ENCODE assay signal across 22 cellular contexts in the genomic region with DNA sequence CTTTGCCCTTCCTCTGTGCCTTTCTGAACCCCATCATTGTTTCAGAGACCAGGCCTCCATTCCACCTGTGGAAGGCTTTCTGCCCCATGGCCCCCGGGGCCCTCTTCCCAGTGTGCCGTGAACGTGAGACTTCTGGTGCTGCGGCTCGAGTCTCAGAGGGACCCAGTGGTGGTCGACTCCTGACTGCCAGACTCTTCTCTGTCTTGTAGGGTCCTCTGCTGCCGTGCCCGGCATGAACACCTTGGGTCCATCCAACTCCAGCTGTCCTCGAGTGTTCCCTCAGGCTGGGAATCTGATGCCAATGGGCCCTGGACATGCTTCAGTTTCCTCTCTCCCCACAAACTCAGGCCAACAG. TPM values are rescaled to one million over a fixed set of nuclear protein-coding genes. Genes with fewer than 3 reads are reported as not detected.
DNase-seq lines count a peak whose midpoint lies in the region; ATAC-seq, FAIRE-seq and TF ChIP-seq lines count a peak whose summit lies in the region.
"Had no signal": no experiment of that assay in that cellular context is flagged by ENCODE, and none has a peak within 500 bp of the region (broad histone marks: within the 10 kb centered on the region; RNA-seq: fewer than 3 reads in every experiment).

No MANE protein-coding gene starts in this region.

- no peaks in the 10 kb centered on the region for H3K27me3 Mint-ChIP-seq in MCF 10A (ENCODE audit: insufficient read depth, unreplicated experiment)
- no peaks in the 10 kb centered on the region for H3K27me3 Mint-ChIP-seq in astrocyte (ENCODE audit: low read depth, unreplicated experiment)

- dilution Hi-C loops in mammary epithelial cell (cut with HindIII; ENCODE audit: low sequenced_read_pairs): no loop called here

- H3K36me3 ChIP-seq in mammary epithelial cell (ENCODE audit: insufficient read depth, low read length) (peaks cover 20% of the 10 kb centered on the region), astrocyte (ENCODE audit: insufficient read depth, low read length) (peaks cover 45% of the 10 kb centered on the region)

- H3K9me3 ChIP-seq in mammary epithelial cell (replicated peaks; ENCODE audit: insufficient read depth, low read length) (no peaks in the 10 kb centered on the region), astrocyte (ENCODE audit: insufficient read depth, low read depth, low read length) (no peaks in the 10 kb centered on the region)
- H3K9me3 ChIP-seq: A549, BLaER1 had no signal

- no peaks in the 10 kb centered on the region for H3K4me1 ChIP-seq in mammary epithelial cell (ENCODE audit: insufficient read depth, low read length)
- H3K4me1 ChIP-seq in astrocyte (ENCODE audit: insufficient read depth, low read length): peaks cover 3% of the 10 kb centered on the region
- H3K4me1 ChIP-seq: A549, BLaER1 had no signal

- H2AFZ ChIP-seq in mammary epithelial cell (ENCODE audit: low read depth, low read length) (no peak overlapping the region), astrocyte (ENCODE audit: low read depth, low read length) (no peak overlapping the region)
- H2AFZ ChIP-seq: GM23248 had no signal

- H4K20me1 ChIP-seq in mammary epithelial cell (ENCODE audit: insufficient read depth, low read length) (no peaks in the 10 kb centered on the region), astrocyte (ENCODE audit: insufficient read depth, low read length) (peaks cover 29% of the 10 kb centered on the region)

- POLR2A ChIA-PET in MCF 10A (lab: Yijun Ruan, JAX): no interaction called here
- POLR2A ChIA-PET in RWPE1 (lab: Yijun Ruan, JAX; ENCODE audit: low non-redundant PET): no interaction called here

- ATAC-seq in HG03108 (IDR thresholded peaks at IDR 0.05; ENCODE audit: unreplicated experiment): no peak
- ATAC-seq in GM18909 (IDR thresholded peaks at IDR 0.05; ENCODE audit: poor library complexity, unreplicated experiment): no peak
- ATAC-seq: CD8-positive, alpha-beta T cell had no signal

- no peaks in the 10 kb centered on the region for H3K9me3 Mint-ChIP-seq in MCF 10A (ENCODE audit: unreplicated experiment)
- no peaks in the 10 kb centered on the region for H3K9me3 Mint-ChIP-seq in astrocyte (ENCODE audit: unreplicated experiment)
- H3K9me3 Mint-ChIP-seq: CD14-positive monocyte; CD8-positive, alpha-beta T cell had no signal

- CTCF ChIA-PET in MCF 10A (lab: Yijun Ruan, JAX): interaction anchor here (1.1 kb wide), 1 partner anchor 11 kb away, joined by 8 read pairs; no protein-coding TSS in a partner anchor
- CTCF ChIA-PET in mammary epithelial cell (lab: Charles Lee; ENCODE audit: low non-redundant PET): no interaction called here
- CTCF ChIA-PET in RWPE1 (lab: Yijun Ruan, JAX): interaction anchor here (0.6 to 0.7 kb wide), 2 partner anchors 18 to 20 kb away, joined by 3 to 4 read pairs; a partner anchor contains a TSS

- in situ Hi-C loops in mammary epithelial cell (cut with MboI; ENCODE audit: low sequenced_read_pairs in 2 of 2): no loop called here

- H3K4me2 ChIP-seq in mammary epithelial cell (ENCODE audit: insufficient read depth, low read depth, low read length): no peak overlapping the region
- no peak overlapping the region for H3K4me2 ChIP-seq in astrocyte (ENCODE audit: low read length)
- H3K4me2 ChIP-seq: A549, BLaER1 had no signal

- intact Hi-C loops in MCF 10A (cut with micrococcal nuclease): no loop called here
- intact Hi-C loops in mammary epithelial cell (cut with micrococcal nuclease): no loop called here
- intact Hi-C loops in posterior vena cava (cut with DNase I): no loop called here

- DNase-seq in MCF 10A (ENCODE audit: unreplicated experiment) (no peak), mammary epithelial cell (no peak), RWPE1 (ENCODE audit: low spot score) (no peak), astrocyte (ENCODE audit: low read depth) (no peak), posterior vena cava (ENCODE audit: low spot score) (peak; percentile 64)
- DNase-seq in stimulated activated CD8-positive, alpha-beta memory T cell treated with anti-CD3 and anti-CD28 coated beads, Interleukin-4, amount 100 ng/mL, for 48 hours: no peak
- DNase-seq: Calu3; CD8-positive, alpha-beta T cell; DMS79 treated with DMSO at 0.1 percent for 48 hours; GF-D8; GM23248; HCEC 1CT; IMR-90 had no signal

- no TSS peak for BruUV-seq in MCF 10A (replicated peaks; lab: Mats Ljungman, UMichigan)
- no TSS peak for BruUV-seq in mammary epithelial cell (replicated peaks; lab: Mats Ljungman, UMichigan)

- TF ChIP-seq CTCF in MCF 10A (IDR thresholded peaks at IDR 0.05; ENCODE audit: unreplicated experiment) (no peak), mammary epithelial cell (conservative IDR thresholded peaks at IDR 0.05 in 1 of 2, IDR thresholded peaks at IDR 0.05 in 1 of 2; ENCODE audit: extremely low read depth in 1 of 2, insufficient read depth in 1 of 2, low read depth in 1 of 2, low read length in 2 of 2) (no peak), RWPE1 (conservative IDR thresholded peaks at IDR 0.05; ENCODE audit: low read depth) (no peak), astrocyte (IDR thresholded peaks at IDR 0.05; ENCODE audit: insufficient read depth, low read depth, low read length) (no peak)

- H3K36me3 Mint-ChIP-seq in MCF 10A (ENCODE audit: insufficient read depth, unreplicated experiment): peaks cover 98% of the 10 kb centered on the region
- H3K36me3 Mint-ChIP-seq in astrocyte (ENCODE audit: low read depth, unreplicated experiment): peaks cover 25% of the 10 kb centered on the region

- H3K4me3 Mint-ChIP-seq in MCF 10A (ENCODE audit: unreplicated experiment) (no peak overlapping the region), astrocyte (ENCODE audit: unreplicated experiment) (no peak overlapping the region)
- H3K4me3 Mint-ChIP-seq: CD14-positive monocyte; CD8-positive, alpha-beta T cell had no signal

- no peak overlapping the region for H3K9ac ChIP-seq in mammary epithelial cell (ENCODE audit: insufficient read depth, low read length)
- no peak overlapping the region for H3K9ac ChIP-seq in astrocyte (ENCODE audit: low read length)
- H3K9ac ChIP-seq: BLaER1, GM23248 had no signal

- 86% methylated on average over 6 of the region's 9 CpGs for WGBS in mammary epithelial cell (ENCODE audit: low coverage, missing lambda C conversion rate)

- H3K27ac Mint-ChIP-seq in MCF 10A (ENCODE audit: low read depth, unreplicated experiment) (peak overlapping the region; percentile 54), astrocyte (ENCODE audit: unreplicated experiment) (peak overlapping the region; percentile 12)
- H3K27ac Mint-ChIP-seq: CD8-positive, alpha-beta T cell had no signal

- H3K27me3 ChIP-seq in mammary epithelial cell (ENCODE audit: insufficient read depth, low read length) (no peaks in the 10 kb centered on the region), astrocyte (ENCODE audit: insufficient read depth, low read length) (no peaks in the 10 kb centered on the region)
- H3K27me3 ChIP-seq: BLaER1 had no signal

- FAIRE-seq in astrocyte (lab: Jason Lieb, UNC): no peak
- FAIRE-seq: A549, GM19239, HTR-8/SVneo had no signal

- no peaks in the 10 kb centered on the region for H3K4me1 Mint-ChIP-seq in MCF 10A (ENCODE audit: insufficient read depth, unreplicated experiment)
- peaks cover 6% of the 10 kb centered on the region for H3K4me1 Mint-ChIP-seq in astrocyte (ENCODE audit: low read depth, unreplicated experiment)

- no peak overlapping the region for H3K27ac ChIP-seq in mammary epithelial cell (ENCODE audit: insufficient read depth, low read depth, low read length)
- peak overlapping the region; percentile 4; the same call in 1 of the 2 replicates for H3K27ac ChIP-seq in RWPE1
- H3K27ac ChIP-seq in astrocyte (ENCODE audit: low read depth, low read length): no peak overlapping the region
- H3K27ac ChIP-seq: 22Rv1, A549, BLaER1, GM23248 had no signal

- H3K4me3 ChIP-seq in mammary epithelial cell (replicated peaks in 1 of 3; ENCODE audit: insufficient read depth in 1 of 3, low read depth in 2 of 3, low read length in 3 of 3) (no peak overlapping the region), astrocyte (ENCODE audit: insufficient read depth, low read depth, low read length) (no peak overlapping the region)
- H3K4me3 ChIP-seq: A549, BLaER1, GM23248 had no signal

- peaks cover 7% of the 10 kb centered on the region for H3K79me2 ChIP-seq in mammary epithelial cell (ENCODE audit: insufficient read depth, low read length)
- peaks cover 17% of the 10 kb centered on the region for H3K79me2 ChIP-seq in astrocyte (ENCODE audit: insufficient read depth, low read length)

RNA-seq across cellular contexts. Expression of a gene that starts 20.1 kb away (rescaled TPM):
- total RNA-seq in MCF 10A (2022): 2.1 and 2.2 TPM in 2 replicates
- total RNA-seq in mammary epithelial cell: under 1 TPM; 0.50 to 0.82 TPM
- 0.29 TPM for polyA plus RNA-seq in mammary epithelial cell
- not detected for polyA minus RNA-seq in mammary epithelial cell
- 1.2 and 1.3 TPM in 2 replicates for total RNA-seq in astrocyte
- total RNA-seq in posterior vena cava: 10 to 100 TPM; 19.7 to 20.3 TPM
- total RNA-seq: H4, IMR-90 had no signal
- polyA plus RNA-seq: A549 had no signal

RNA-seq across cellular contexts. Expression of a gene that starts 33.0 kb away (rescaled TPM):
- 153 and 198 TPM in 2 replicates for total RNA-seq in MCF 10A (2022)
- total RNA-seq in mammary epithelial cell: 100 to 1,000 TPM in 1 of 2 donors, 10 to 100 TPM in 1; 88.0 to 143 TPM
- 157 TPM for polyA plus RNA-seq in mammary epithelial cell
- polyA minus RNA-seq in mammary epithelial cell: 181 TPM
- total RNA-seq in astrocyte: 179 and 193 TPM in 2 replicates
- 10 to 100 TPM; 54.6 to 62.8 TPM for total RNA-seq in posterior vena cava

RNA-seq across cellular contexts. Expression of a gene that starts 41.0 kb away (rescaled TPM):
- total RNA-seq in MCF 10A (2022): 36.4 and 38.4 TPM in 2 replicates
- total RNA-seq in mammary epithelial cell: 10 to 100 TPM; 10.5 to 17.7 TPM
- 5.8 TPM for polyA plus RNA-seq in mammary epithelial cell
- polyA minus RNA-seq in mammary epithelial cell: 32.4 TPM
- total RNA-seq in astrocyte: 24.7 and 26.0 TPM in 2 replicates
- 10 to 100 TPM; 22.0 to 22.5 TPM for total RNA-seq in posterior vena cava

RNA-seq across cellular contexts. Expression of a gene that starts 47.0 kb away (rescaled TPM):
- 612 and 1,251 TPM in 2 replicates for total RNA-seq in MCF 10A (2022)
- 100 to 1,000 TPM; 230 to 379 TPM for total RNA-seq in mammary epithelial cell
- polyA plus RNA-seq in mammary epithelial cell: 84.0 TPM
- 66.6 TPM for polyA minus RNA-seq in mammary epithelial cell
- 215 and 262 TPM in 2 replicates for total RNA-seq in astrocyte
- total RNA-seq in posterior vena cava: 100 to 1,000 TPM; 245 to 333 TPM
